9 cellular contexts compared by ENCODE assay signal in genomic region chr12:124655317-124656213, GRCh38.
A peak's percentile ranks its signal among the peaks of the same experiment; 100 is the strongest.
DNase-seq lines count a peak whose midpoint lies in the region; ATAC-seq, FAIRE-seq and TF ChIP-seq lines count a peak whose summit lies in the region.
"Had no signal": no experiment of that assay in that cellular context is flagged by ENCODE, and none has a peak within 500 bp of the region (broad histone marks: within the 10 kb centered on the region; RNA-seq: fewer than 3 reads in every experiment).

No MANE protein-coding gene starts in this region.

- DNase-seq in AG20443 (ENCODE audit: low spot score) (peak; percentile 91), NCI-H1092 treated with DMSO at 0.1 percent for 48 hours (lab: John Stamatoyannopoulos, UW) (peak; percentile 95), astrocyte (ENCODE audit: low read depth) (peak; percentile 95), iPS DF 6.9 (ENCODE audit: low read depth, low spot score) (peak; percentile 66), smooth muscle cell of the brain vasculature (ENCODE audit: low read depth, low spot score) (peak; percentile 99), GOT3 (lab: John Stamatoyannopoulos, UW) (no peak)
- no peak for DNase-seq in CD8-positive, alpha-beta T cell

- H3K4me3 Mint-ChIP-seq in astrocyte (ENCODE audit: unreplicated experiment) = peak overlapping the region; percentile 24
- H3K4me3 Mint-ChIP-seq in CD8-positive, alpha-beta T cell = no peak overlapping the region
- H3K4me3 Mint-ChIP-seq: activated naive CD8-positive, alpha-beta T cell had no signal

- no peak for ATAC-seq in CD8-positive, alpha-beta T cell
- ATAC-seq in GM21619 (IDR thresholded peaks at IDR 0.05; ENCODE audit: unreplicated experiment) = no peak

- H3K79me2 ChIP-seq in astrocyte (ENCODE audit: insufficient read depth, low read length) = no peaks in the 10 kb centered on the region

- no peaks in the 10 kb centered on the region for H4K20me1 ChIP-seq in astrocyte (ENCODE audit: insufficient read depth, low read length)

- H3K27ac ChIP-seq in astrocyte (ENCODE audit: low read depth, low read length) = peak overlapping the region; percentile 73
- no peak overlapping the region for H3K27ac ChIP-seq in iPS DF 6.9 (ENCODE audit: low read length)
- H3K27ac ChIP-seq in CD8-positive, alpha-beta T cell (ENCODE audit: low read depth, low read length) = no peak overlapping the region

- no peak for FAIRE-seq in astrocyte (lab: Jason Lieb, UNC)

- peak overlapping the region; percentile 82 for H3K4me2 ChIP-seq in astrocyte (ENCODE audit: low read length)

- H3K4me1 ChIP-seq in astrocyte (ENCODE audit: insufficient read depth, low read length) = peaks cover 31% of the 10 kb centered on the region
- peaks cover 3% of the 10 kb centered on the region for H3K4me1 ChIP-seq in iPS DF 6.9 (ENCODE audit: control insufficient read depth, insufficient read depth, low read length)
- no peaks in the 10 kb centered on the region for H3K4me1 ChIP-seq in CD8-positive, alpha-beta T cell (ENCODE audit: insufficient read depth, low read length)

- intact Hi-C loops in CD8-positive, alpha-beta T cell (cut with DNase I, micrococcal nuclease) = no loop called here

- H3K9me3 ChIP-seq in astrocyte (ENCODE audit: insufficient read depth, low read depth, low read length) = no peaks in the 10 kb centered on the region
- no peaks in the 10 kb centered on the region for H3K9me3 ChIP-seq in iPS DF 6.9 (ENCODE audit: control insufficient read depth, insufficient read depth, low read length)
- no peaks in the 10 kb centered on the region for H3K9me3 ChIP-seq in CD8-positive, alpha-beta T cell (ENCODE audit: low read length)

- H3K27me3 Mint-ChIP-seq in astrocyte (ENCODE audit: low read depth, unreplicated experiment) = peaks cover 5% of the 10 kb centered on the region
- H3K27me3 Mint-ChIP-seq in CD8-positive, alpha-beta T cell (ENCODE audit: low read depth) = peaks cover 2% of the 10 kb centered on the region

- no peaks in the 10 kb centered on the region for H3K9me3 Mint-ChIP-seq in astrocyte (ENCODE audit: unreplicated experiment)
- H3K9me3 Mint-ChIP-seq in CD8-positive, alpha-beta T cell = no peaks in the 10 kb centered on the region

- POLR2A ChIA-PET in CD8-positive, alpha-beta T cell (lab: Charles Lee) = no interaction called here

- H3K27ac Mint-ChIP-seq in astrocyte (ENCODE audit: unreplicated experiment) = peak overlapping the region; percentile 85
- no peak overlapping the region for H3K27ac Mint-ChIP-seq in CD8-positive, alpha-beta T cell
- H3K27ac Mint-ChIP-seq: activated naive CD8-positive, alpha-beta T cell had no signal

- peak overlapping the region; percentile 72 for H2AFZ ChIP-seq in astrocyte (ENCODE audit: low read depth, low read length)

- H3K9ac ChIP-seq in astrocyte (ENCODE audit: low read length) = peak overlapping the region; percentile 60

- no peak for TF ChIP-seq CTCF in astrocyte (IDR thresholded peaks at IDR 0.05; ENCODE audit: insufficient read depth, low read depth, low read length)
- no peak for TF ChIP-seq CTCF in CD8-positive, alpha-beta T cell (IDR thresholded peaks at IDR 0.05)

- WGBS in iPS DF 6.9 (ENCODE audit: insufficient coverage, insufficient read length) = no CpG with 5 or more reads among the region's 27 CpGs

- H3K36me3 ChIP-seq in astrocyte (ENCODE audit: insufficient read depth, low read length) (no peaks in the 10 kb centered on the region), iPS DF 6.9 (ENCODE audit: control insufficient read depth, insufficient read depth, low read length) (no peaks in the 10 kb centered on the region)
- no peaks in the 10 kb centered on the region for H3K36me3 ChIP-seq in CD8-positive, alpha-beta T cell (ENCODE audit: insufficient read depth, low read length)

- H3K4me1 Mint-ChIP-seq in astrocyte (ENCODE audit: low read depth, unreplicated experiment) = peaks cover 36% of the 10 kb centered on the region
- peaks cover 1% of the 10 kb centered on the region for H3K4me1 Mint-ChIP-seq in CD8-positive, alpha-beta T cell (ENCODE audit: low read depth)

- CTCF ChIA-PET in CD8-positive, alpha-beta T cell (lab: Charles Lee) = interaction anchor here (0.5 to 1.5 kb wide), 2 partner anchors 9 to 387 kb away, joined by 3 to 4 read pairs; no protein-coding TSS in a partner anchor

- no peaks in the 10 kb centered on the region for H3K36me3 Mint-ChIP-seq in astrocyte (ENCODE audit: low read depth, unreplicated experiment)
- no peaks in the 10 kb centered on the region for H3K36me3 Mint-ChIP-seq in CD8-positive, alpha-beta T cell
- H3K36me3 Mint-ChIP-seq: activated naive CD8-positive, alpha-beta T cell had no signal

- H3K27me3 ChIP-seq in astrocyte (ENCODE audit: insufficient read depth, low read length) (no peaks in the 10 kb centered on the region), iPS DF 6.9 (ENCODE audit: control insufficient read depth, insufficient read depth, low read length) (no peaks in the 10 kb centered on the region)
- H3K27me3 ChIP-seq in CD8-positive, alpha-beta T cell (ENCODE audit: insufficient read depth, low read length) = no peaks in the 10 kb centered on the region

- H3K4me3 ChIP-seq in astrocyte (ENCODE audit: insufficient read depth, low read depth, low read length) (peak overlapping the region; percentile 21), iPS DF 6.9 (ENCODE audit: low read length) (no peak overlapping the region)
- no peak overlapping the region for H3K4me3 ChIP-seq in CD8-positive, alpha-beta T cell (ENCODE audit: low read depth, low read length)

Comparison
In these comparisons a context has a peak if more than half of its experiments do, and no peak if none do; other contexts are left out.
1. DNase-seq: peak in AG20443 (single experiment), NCI-H1092 treated with DMSO at 0.1 percent for 48 hours (single experiment), astrocyte (single experiment), iPS DF 6.9 (single experiment) and smooth muscle cell of the brain vasculature (single experiment); none in CD8-positive, alpha-beta T cell (0 of 7) and GOT3 (single experiment).